1 cellular context compared by ENCODE assay signal in the genomic region with DNA sequence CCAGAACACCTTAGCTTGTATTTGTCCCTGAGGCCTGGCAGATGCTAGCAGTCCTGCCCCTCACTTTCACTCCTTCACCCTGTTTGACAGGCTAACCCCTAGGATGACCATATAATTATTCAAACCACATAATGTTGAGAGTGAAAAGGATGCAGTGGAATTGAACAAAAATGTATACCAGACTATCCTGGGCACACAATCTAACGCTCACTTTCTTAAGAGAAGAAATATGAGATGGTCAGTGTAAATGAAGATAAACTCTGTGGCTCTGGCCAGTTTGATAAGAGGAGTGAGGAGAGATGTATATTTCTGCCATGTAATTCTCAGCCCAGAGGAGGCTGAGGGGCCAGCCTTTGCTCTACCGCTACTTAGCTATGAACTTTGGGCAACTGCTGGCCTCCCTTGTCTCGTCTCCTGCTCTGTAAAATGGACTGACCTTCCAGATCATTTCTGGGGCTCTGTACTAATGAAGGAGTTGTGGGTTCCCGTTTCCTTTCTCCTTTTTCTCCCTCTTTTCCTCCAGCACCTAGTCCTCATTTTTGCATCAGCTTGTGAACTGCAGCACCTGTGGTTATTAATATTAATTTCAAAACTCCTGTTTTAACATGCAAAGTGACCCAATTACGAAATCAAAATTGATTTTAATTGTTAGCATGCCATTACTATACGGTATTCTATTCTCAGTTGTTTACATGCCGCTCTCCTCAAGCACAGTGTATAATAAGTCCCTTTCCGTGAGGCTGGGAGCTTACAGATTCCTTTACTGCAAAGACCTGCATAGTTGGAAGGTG.
TF ChIP-seq lines count a peak whose summit lies in the region.

No MANE protein-coding gene starts in this region.

TF ChIP-seq in K562, 482 proteins besides CTCF, POLR2A, EP300 and RAD21 (continued from another document and continues in another):
- TF ChIP-seq, protein P1, sequence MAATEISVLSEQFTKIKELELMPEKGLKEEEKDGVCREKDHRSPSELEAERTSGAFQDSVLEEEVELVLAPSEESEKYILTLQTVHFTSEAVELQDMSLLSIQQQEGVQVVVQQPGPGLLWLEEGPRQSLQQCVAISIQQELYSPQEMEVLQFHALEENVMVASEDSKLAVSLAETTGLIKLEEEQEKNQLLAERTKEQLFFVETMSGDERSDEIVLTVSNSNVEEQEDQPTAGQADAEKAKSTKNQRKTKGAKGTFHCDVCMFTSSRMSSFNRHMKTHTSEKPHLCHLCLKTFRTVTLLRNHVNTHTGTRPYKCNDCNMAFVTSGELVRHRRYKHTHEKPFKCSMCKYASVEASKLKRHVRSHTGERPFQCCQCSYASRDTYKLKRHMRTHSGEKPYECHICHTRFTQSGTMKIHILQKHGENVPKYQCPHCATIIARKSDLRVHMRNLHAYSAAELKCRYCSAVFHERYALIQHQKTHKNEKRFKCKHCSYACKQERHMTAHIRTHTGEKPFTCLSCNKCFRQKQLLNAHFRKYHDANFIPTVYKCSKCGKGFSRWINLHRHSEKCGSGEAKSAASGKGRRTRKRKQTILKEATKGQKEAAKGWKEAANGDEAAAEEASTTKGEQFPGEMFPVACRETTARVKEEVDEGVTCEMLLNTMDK (IDR thresholded peaks at IDR 0.05; ENCODE audit: borderline replicate concordance, insufficient read depth, low read depth, low read length, poor library complexity, severe bottlenecking) = no peak
- TF ChIP-seq BRD4 (IDR thresholded peaks at IDR 0.05) (no peak), HLTF (IDR thresholded peaks at IDR 0.05) (no peak), CREB1 (IDR thresholded peaks at IDR 0.05) (no peak), CREB1 (CRISPR knock-in tag; IDR thresholded peaks at IDR 0.05) (0 out of 2 replicates have a peak, but pooled peaks have one; percentile 27), ZSCAN29 (IDR thresholded peaks at IDR 0.05) (no peak), ZNF174 (CRISPR knock-in tag; IDR thresholded peaks at IDR 0.05) (no peak), HDAC8 (tag; IDR thresholded peaks at IDR 0.05) (no peak), ATF6 (CRISPR knock-in tag; IDR thresholded peaks at IDR 0.05) (peak; percentile 58; the same call in 1 of the 2 replicates), BMI1 (IDR thresholded peaks at IDR 0.05; ENCODE audit: low read length) (no peak), SPI1 (IDR thresholded peaks at IDR 0.05; ENCODE audit: borderline replicate concordance, low read depth, low read length) (no peak), ZNF274 (IDR thresholded peaks at IDR 0.05; ENCODE audit: borderline replicate concordance, low read depth, low read length) (no peak), DPF2 (IDR thresholded peaks at IDR 0.05) (peak; percentile 96), PHF21A (IDR thresholded peaks at IDR 0.05; ENCODE audit: borderline replicate concordance, low read depth) (no peak), RAD51 (IDR thresholded peaks at IDR 0.05; ENCODE audit: borderline replicate concordance, low read depth) (peak; percentile 8; the same call in 1 of the 2 replicates), SRSF9 (IDR thresholded peaks at IDR 0.05; ENCODE audit: borderline replicate concordance, low read depth, low read length) (no peak), ZBTB5 (IDR thresholded peaks at IDR 0.05) (no peak), SREBF2 (CRISPR knock-in tag; IDR thresholded peaks at IDR 0.05) (no peak), YY1 (IDR thresholded peaks at IDR 0.05; ENCODE audit: borderline replicate concordance in 1 of 3, control insufficient read depth in 1 of 3, extremely low read depth in 1 of 3, insufficient read depth in 3 of 3, insufficient read length in 1 of 3, insufficient replicate concordance in 2 of 3, low read depth in 1 of 3, low read length in 2 of 3) (no peak), ATF7 (IDR thresholded peaks at IDR 0.05) (no peak), ARID1B (IDR thresholded peaks at IDR 0.05) (peak; percentile 96), PHF20 (IDR thresholded peaks at IDR 0.05; ENCODE audit: partially characterized antibody) (no peak), TRIM28 (IDR thresholded peaks at IDR 0.05) (no peak), POLR3G (IDR thresholded peaks at IDR 0.05; ENCODE audit: extremely low read depth, insufficient read length, insufficient replicate concordance) (no peak), RNF2 (IDR thresholded peaks at IDR 0.05) (peak; percentile 76; the same call in 1 of the 2 replicates), ATF1 (CRISPR knock-in tag; IDR thresholded peaks at IDR 0.05) (no peak), ATF1 (tag; IDR thresholded peaks at IDR 0.05) (no peak; the same call in 1 of the 2 replicates), MED1 (CRISPR knock-in tag; IDR thresholded peaks at IDR 0.05; ENCODE audit: borderline replicate concordance) (no peak), ARNT (IDR thresholded peaks at IDR 0.05) (no peak; a peak in 1 of 4 replicates), SAFB (IDR thresholded peaks at IDR 0.05; ENCODE audit: borderline replicate concordance, low read depth, low read length) (no peak), ZNF76 (CRISPR knock-in tag; IDR thresholded peaks at IDR 0.05; ENCODE audit: borderline replicate concordance) (0 out of 2 replicates have a peak, but pooled peaks have one; percentile 67), CBFB (CRISPR knock-in tag; IDR thresholded peaks at IDR 0.05) (no peak), CSDE1 (IDR thresholded peaks at IDR 0.05) (no peak), RCOR1 (IDR thresholded peaks at IDR 0.05; ENCODE audit: borderline replicate concordance in 1 of 2, low read depth in 2 of 2, low read length in 2 of 2) (peak; percentile 11 to 73; a peak in 3 of 4 replicates), E2F5 (CRISPR knock-in tag; IDR thresholded peaks at IDR 0.05) (no peak), CLOCK (CRISPR knock-in tag; IDR thresholded peaks at IDR 0.05; ENCODE audit: borderline replicate concordance) (0 out of 2 replicates have a peak, but pooled peaks have one; percentile 49), KDM1A (IDR thresholded peaks at IDR 0.05) (peak; percentile 43 to 65; a peak in 3 of 4 replicates), ZNF445 (CRISPR knock-in tag; IDR thresholded peaks at IDR 0.05; ENCODE audit: low read depth) (no peak), POLR2AphosphoS2 (IDR thresholded peaks at IDR 0.05; ENCODE audit: low read length) (no peak), POLR2AphosphoS5 (IDR thresholded peaks at IDR 0.05; ENCODE audit: control insufficient read depth, insufficient read depth, low read depth, low read length) (peak; percentile 57), MEF2A (IDR thresholded peaks at IDR 0.05; ENCODE audit: control insufficient read depth, low read depth, low read length) (no peak)
- TF ChIP-seq, protein P2, sequence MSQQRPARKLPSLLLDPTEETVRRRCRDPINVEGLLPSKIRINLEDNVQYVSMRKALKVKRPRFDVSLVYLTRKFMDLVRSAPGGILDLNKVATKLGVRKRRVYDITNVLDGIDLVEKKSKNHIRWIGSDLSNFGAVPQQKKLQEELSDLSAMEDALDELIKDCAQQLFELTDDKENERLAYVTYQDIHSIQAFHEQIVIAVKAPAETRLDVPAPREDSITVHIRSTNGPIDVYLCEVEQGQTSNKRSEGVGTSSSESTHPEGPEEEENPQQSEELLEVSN (IDR thresholded peaks at IDR 0.05; ENCODE audit: borderline replicate concordance in 1 of 2, extremely low read depth in 1 of 2, insufficient read depth in 1 of 2, insufficient read length in 1 of 2, low read depth in 1 of 2, low read length in 1 of 2, poor library complexity in 1 of 2, severe bottlenecking in 1 of 2) = no peak
- TF ChIP-seq, protein P3, sequence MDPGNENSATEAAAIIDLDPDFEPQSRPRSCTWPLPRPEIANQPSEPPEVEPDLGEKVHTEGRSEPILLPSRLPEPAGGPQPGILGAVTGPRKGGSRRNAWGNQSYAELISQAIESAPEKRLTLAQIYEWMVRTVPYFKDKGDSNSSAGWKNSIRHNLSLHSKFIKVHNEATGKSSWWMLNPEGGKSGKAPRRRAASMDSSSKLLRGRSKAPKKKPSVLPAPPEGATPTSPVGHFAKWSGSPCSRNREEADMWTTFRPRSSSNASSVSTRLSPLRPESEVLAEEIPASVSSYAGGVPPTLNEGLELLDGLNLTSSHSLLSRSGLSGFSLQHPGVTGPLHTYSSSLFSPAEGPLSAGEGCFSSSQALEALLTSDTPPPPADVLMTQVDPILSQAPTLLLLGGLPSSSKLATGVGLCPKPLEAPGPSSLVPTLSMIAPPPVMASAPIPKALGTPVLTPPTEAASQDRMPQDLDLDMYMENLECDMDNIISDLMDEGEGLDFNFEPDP (CRISPR knock-in tag; IDR thresholded peaks at IDR 0.05) = no peak
- TF ChIP-seq, protein P4, sequence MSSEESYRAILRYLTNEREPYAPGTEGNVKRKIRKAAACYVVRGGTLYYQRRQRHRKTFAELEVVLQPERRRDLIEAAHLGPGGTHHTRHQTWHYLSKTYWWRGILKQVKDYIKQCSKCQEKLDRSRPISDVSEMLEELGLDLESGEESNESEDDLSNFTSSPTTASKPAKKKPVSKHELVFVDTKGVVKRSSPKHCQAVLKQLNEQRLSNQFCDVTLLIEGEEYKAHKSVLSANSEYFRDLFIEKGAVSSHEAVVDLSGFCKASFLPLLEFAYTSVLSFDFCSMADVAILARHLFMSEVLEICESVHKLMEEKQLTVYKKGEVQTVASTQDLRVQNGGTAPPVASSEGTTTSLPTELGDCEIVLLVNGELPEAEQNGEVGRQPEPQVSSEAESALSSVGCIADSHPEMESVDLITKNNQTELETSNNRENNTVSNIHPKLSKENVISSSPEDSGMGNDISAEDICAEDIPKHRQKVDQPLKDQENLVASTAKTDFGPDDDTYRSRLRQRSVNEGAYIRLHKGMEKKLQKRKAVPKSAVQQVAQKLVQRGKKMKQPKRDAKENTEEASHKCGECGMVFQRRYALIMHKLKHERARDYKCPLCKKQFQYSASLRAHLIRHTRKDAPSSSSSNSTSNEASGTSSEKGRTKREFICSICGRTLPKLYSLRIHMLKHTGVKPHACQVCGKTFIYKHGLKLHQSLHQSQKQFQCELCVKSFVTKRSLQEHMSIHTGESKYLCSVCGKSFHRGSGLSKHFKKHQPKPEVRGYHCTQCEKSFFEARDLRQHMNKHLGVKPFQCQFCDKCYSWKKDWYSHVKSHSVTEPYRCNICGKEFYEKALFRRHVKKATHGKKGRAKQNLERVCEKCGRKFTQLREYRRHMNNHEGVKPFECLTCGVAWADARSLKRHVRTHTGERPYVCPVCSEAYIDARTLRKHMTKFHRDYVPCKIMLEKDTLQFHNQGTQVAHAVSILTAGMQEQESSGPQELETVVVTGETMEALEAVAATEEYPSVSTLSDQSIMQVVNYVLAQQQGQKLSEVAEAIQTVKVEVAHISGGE (CRISPR knock-in tag; IDR thresholded peaks at IDR 0.05) = no peak
- TF ChIP-seq, protein P5, sequence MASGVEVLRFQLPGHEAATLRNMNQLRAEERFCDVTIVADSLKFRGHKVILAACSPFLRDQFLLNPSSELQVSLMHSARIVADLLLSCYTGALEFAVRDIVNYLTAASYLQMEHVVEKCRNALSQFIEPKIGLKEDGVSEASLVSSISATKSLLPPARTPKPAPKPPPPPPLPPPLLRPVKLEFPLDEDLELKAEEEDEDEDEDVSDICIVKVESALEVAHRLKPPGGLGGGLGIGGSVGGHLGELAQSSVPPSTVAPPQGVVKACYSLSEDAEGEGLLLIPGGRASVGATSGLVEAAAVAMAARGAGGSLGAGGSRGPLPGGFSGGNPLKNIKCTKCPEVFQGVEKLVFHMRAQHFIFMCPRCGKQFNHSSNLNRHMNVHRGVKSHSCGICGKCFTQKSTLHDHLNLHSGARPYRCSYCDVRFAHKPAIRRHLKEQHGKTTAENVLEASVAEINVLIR (CRISPR knock-in tag; IDR thresholded peaks at IDR 0.05) = no peak
